15 cellular contexts compared by ENCODE assay signal in the genomic region with DNA sequence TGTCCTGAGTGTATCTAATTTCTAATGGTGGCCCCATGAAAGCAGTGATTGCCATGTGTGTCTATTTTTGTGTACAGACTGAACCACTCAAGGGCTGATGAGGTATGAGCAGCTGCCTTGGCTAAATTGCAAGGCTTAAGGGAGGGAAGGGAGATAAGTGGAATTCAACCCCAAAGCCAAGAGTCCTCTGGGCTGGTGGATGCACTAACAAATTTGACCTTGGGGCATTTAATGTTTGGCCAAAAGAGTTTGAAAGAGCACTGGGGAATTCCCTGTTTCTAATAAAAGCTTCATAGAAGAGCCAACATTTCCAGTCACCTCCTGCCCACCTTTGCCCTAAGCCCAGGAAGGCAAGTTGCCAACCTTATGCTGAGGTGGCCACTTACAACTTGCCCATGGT.
DNase-seq lines count a peak whose midpoint lies in the region; ATAC-seq, FAIRE-seq and TF ChIP-seq lines count a peak whose summit lies in the region.
"Had no signal": no experiment of that assay in that cellular context is flagged by ENCODE, and none has a peak within 500 bp of the region (broad histone marks: within the 10 kb centered on the region; RNA-seq: fewer than 3 reads in every experiment).

No MANE protein-coding gene starts in this region.

- H3K4me3 ChIP-seq in GM12878, result no peak overlapping the region
- H3K4me3 ChIP-seq in trophoblast cell (ENCODE audit: low read depth, low read length), result peak overlapping the region; percentile 28
- no peak overlapping the region for H3K4me3 ChIP-seq in WERI-Rb-1 (ENCODE audit: low read depth, low read length)
- H3K4me3 ChIP-seq: GM23338 had no signal

- no peaks in the 10 kb centered on the region for H3K27me3 ChIP-seq in GM12878 (replicated peaks in 1 of 2; ENCODE audit: control insufficient read depth in 2 of 2, insufficient read depth in 2 of 2, low read length in 1 of 2)
- no peaks in the 10 kb centered on the region for H3K27me3 ChIP-seq in trophoblast cell (ENCODE audit: insufficient read depth, low read length)
- no peaks in the 10 kb centered on the region for H3K27me3 ChIP-seq in WERI-Rb-1 (ENCODE audit: insufficient read depth, low read depth, severe bottlenecking)

- H2AK5ac ChIP-seq in trophoblast cell (ENCODE audit: low read length), result no peak overlapping the region

- no peak for DNase-seq in GM12892 (ENCODE audit: insufficient read length)
- peak; percentile 12 for DNase-seq in NCI-H2081 treated with DMSO at 0.1 percent for 48 hours (lab: John Stamatoyannopoulos, UW)
- DNase-seq in GM12878 (ENCODE audit: low read depth, low spot score), result no peak
- no peak for DNase-seq in trophoblast cell
- no peak for DNase-seq in G401 (ENCODE audit: low spot score)
- no peak for DNase-seq in activated T-helper 1 cell treated with anti-CD3 and anti-CD28 coated beads, Interleukin-12 subunit alpha, Interleukin-12 subunit beta, Interleukin-2, Interleukin-4 antibody, amounts not matched to agents 30 ng/mL and 10 ng/mL and 1 ng/mL, durations not matched to agents 14 hours and 24 hours and 36 hours (ENCODE audit: low spot score)
- no peak for DNase-seq in WERI-Rb-1
- DNase-seq: activated CD8-positive, alpha-beta T cell treated with anti-CD3 and anti-CD28 coated beads for 36 hours; activated naive CD4-positive, alpha-beta T cell treated with anti-CD3 and anti-CD28 coated beads, Interleukin-2, amount 10 ng/mL, durations not matched to agents 7 days and 5 days; CD8-positive, alpha-beta memory T cell; erythroblast; T-helper 2 cell had no signal

- H3K4me1 ChIP-seq in GM12878 (ENCODE audit: control insufficient read depth, insufficient read depth, low read length), result peaks cover 7% of the 10 kb centered on the region; the same call in 1 of the 2 replicates
- H3K4me1 ChIP-seq in trophoblast cell (ENCODE audit: control insufficient read depth in 1 of 2, insufficient read depth in 2 of 2, low read length in 2 of 2), result peaks cover 0 to 2% of the 10 kb centered on the region in 2 experiments

- RAD21 ChIA-PET in GM12878 (lab: Charles Lee; ENCODE audit: unreplicated experiment), result interaction anchor here (0.7 to 2.6 kb wide), 4 partner anchors 11 to 93 kb away, joined by 3 to 16 read pairs (median 4); no protein-coding TSS in a partner anchor

- BruUV-seq in GM12878 (replicated peaks; lab: Mats Ljungman, UMichigan), result no TSS peak

- TF ChIP-seq POLR2A in GM12892 (IDR thresholded peaks at IDR 0.05; ENCODE audit: low read depth, low read length) (no peak), GM12878 (IDR thresholded peaks at IDR 0.05; ENCODE audit: low read depth, low read length) (no peak)

- peaks cover 5% of the 10 kb centered on the region for H3K4me1 Mint-ChIP-seq in activated T-helper 1 cell treated with anti-CD3 and anti-CD28 coated beads, Interleukin-12 subunit alpha, Interleukin-12 subunit beta, Interleukin-2, Interleukin-4 antibody, amounts not matched to agents 30 ng/mL and 10 ng/mL and 1 ng/mL, durations not matched to agents 14 hours and 24 hours and 36 hours (ENCODE audit: low read depth)
- H3K4me1 Mint-ChIP-seq: activated naive CD4-positive, alpha-beta T cell treated with anti-CD3 and anti-CD28 coated beads, Interleukin-2, amount 10 ng/mL, durations not matched to agents 7 days and 5 days; CD8-positive, alpha-beta memory T cell; central memory CD8-positive, alpha-beta T cell had no signal

- no peak overlapping the region for H4K91ac ChIP-seq in trophoblast cell (ENCODE audit: low read depth, low read length)

- FAIRE-seq in GM12892 (lab: Jason Lieb, UNC) (peak; percentile 56), GM12878 (lab: Jason Lieb, UNC) (no peak)

- H4K8ac ChIP-seq in trophoblast cell (ENCODE audit: low read depth, low read length), result no peak overlapping the region

- H3K4ac ChIP-seq in trophoblast cell (ENCODE audit: low read depth, low read length), result no peak overlapping the region

- H3K36me3 Mint-ChIP-seq in activated T-helper 1 cell treated with anti-CD3 and anti-CD28 coated beads, Interleukin-12 subunit alpha, Interleukin-12 subunit beta, Interleukin-2, Interleukin-4 antibody, amounts not matched to agents 30 ng/mL and 10 ng/mL and 1 ng/mL, durations not matched to agents 14 hours and 24 hours and 36 hours (ENCODE audit: low read depth), result peaks cover 13% of the 10 kb centered on the region
- H3K36me3 Mint-ChIP-seq: activated naive CD4-positive, alpha-beta T cell treated with anti-CD3 and anti-CD28 coated beads, Interleukin-2, amount 10 ng/mL, durations not matched to agents 7 days and 5 days; CD8-positive, alpha-beta memory T cell had no signal

- intact Hi-C loops in GM12878 (cut with micrococcal nuclease; ENCODE audit: unreplicated experiment), result no loop called here
- intact Hi-C loops in activated T-helper 1 cell treated with anti-CD3 and anti-CD28 coated beads, Interleukin-12 subunit alpha, Interleukin-12 subunit beta, Interleukin-2, Interleukin-4 antibody, amounts not matched to agents 30 ng/mL and 10 ng/mL and 1 ng/mL, durations not matched to agents 14 hours and 24 hours and 36 hours (cut with micrococcal nuclease), result no loop called here

- H3K9me3 Mint-ChIP-seq in activated T-helper 1 cell treated with anti-CD3 and anti-CD28 coated beads, Interleukin-12 subunit alpha, Interleukin-12 subunit beta, Interleukin-2, Interleukin-4 antibody, amounts not matched to agents 30 ng/mL and 10 ng/mL and 1 ng/mL, durations not matched to agents 14 hours and 24 hours and 36 hours, result peaks cover 10% of the 10 kb centered on the region
- H3K9me3 Mint-ChIP-seq: activated CD8-positive, alpha-beta T cell treated with anti-CD3 and anti-CD28 coated beads for 36 hours; activated naive CD4-positive, alpha-beta T cell treated with anti-CD3 and anti-CD28 coated beads, Interleukin-2, amount 10 ng/mL, durations not matched to agents 7 days and 5 days; CD8-positive, alpha-beta memory T cell; central memory CD8-positive, alpha-beta T cell; GM23338 had no signal

- H3K27ac ChIP-seq in GM12878 (ENCODE audit: control insufficient read depth, insufficient read depth) (no peak overlapping the region), trophoblast cell (ENCODE audit: low read depth, low read length) (no peak overlapping the region), WERI-Rb-1 (no peak overlapping the region)

- H3K79me1 ChIP-seq in trophoblast cell (ENCODE audit: low read length), result no peaks in the 10 kb centered on the region

- no peak overlapping the region for H3K23ac ChIP-seq in trophoblast cell (ENCODE audit: low read length)

- no peak overlapping the region for H3K18ac ChIP-seq in trophoblast cell (ENCODE audit: low read length)

- H4K12ac ChIP-seq in trophoblast cell (ENCODE audit: low read depth, low read length), result no peak overlapping the region

- H4K20me1 ChIP-seq in GM12878 (ENCODE audit: control insufficient read depth, insufficient read depth), result no peaks in the 10 kb centered on the region

- no peak for TF ChIP-seq RAD21 in GM12878 (IDR thresholded peaks at IDR 0.05; ENCODE audit: insufficient read depth, low read depth, low read length)

- in situ Hi-C loops in GM12878 (cut with MboI), result no loop called here
- in situ Hi-C loops in G401 (cut with HindIII; ENCODE audit: low sequenced_read_pairs), result no loop called here

- no peak overlapping the region for H2BK5ac ChIP-seq in trophoblast cell (ENCODE audit: low read depth, low read length, poor library complexity)

- H3K4me3 Mint-ChIP-seq in activated T-helper 1 cell treated with anti-CD3 and anti-CD28 coated beads, Interleukin-12 subunit alpha, Interleukin-12 subunit beta, Interleukin-2, Interleukin-4 antibody, amounts not matched to agents 30 ng/mL and 10 ng/mL and 1 ng/mL, durations not matched to agents 14 hours and 24 hours and 36 hours, result no peak overlapping the region
- H3K4me3 Mint-ChIP-seq: activated CD8-positive, alpha-beta T cell treated with anti-CD3 and anti-CD28 coated beads for 36 hours; activated naive CD4-positive, alpha-beta T cell treated with anti-CD3 and anti-CD28 coated beads, Interleukin-2, amount 10 ng/mL, durations not matched to agents 7 days and 5 days; CD8-positive, alpha-beta memory T cell; central memory CD8-positive, alpha-beta T cell; GM23338 had no signal

- TF ChIP-seq EP300 in GM12878 (IDR thresholded peaks at IDR 0.05; ENCODE audit: borderline replicate concordance in 1 of 2, control insufficient read depth in 1 of 2, low read depth in 2 of 2, low read length in 2 of 2), result no peak

- H2AFZ ChIP-seq in GM12878 (ENCODE audit: control insufficient read depth, low read depth, low read length) (no peak overlapping the region), trophoblast cell (ENCODE audit: insufficient read depth, low read length, poor library complexity) (no peak overlapping the region)
- H2AFZ ChIP-seq: GM23338 had no signal

- CTCF ChIA-PET in GM12878 (lab: Yijun Ruan, JAX), result interaction anchor here (0.9 to 3.9 kb wide), 6 partner anchors 11 to 126 kb away, joined by 3 to 13 read pairs (median 4); no protein-coding TSS in a partner anchor

- no peak overlapping the region for H2BK120ac ChIP-seq in trophoblast cell (ENCODE audit: insufficient read depth, low read length, poor library complexity)

- H3K9me3 ChIP-seq in GM12878 (replicated peaks; ENCODE audit: control insufficient read depth, insufficient read depth, low read length), result no peaks in the 10 kb centered on the region
- no peaks in the 10 kb centered on the region for H3K9me3 ChIP-seq in trophoblast cell (ENCODE audit: insufficient read depth, low read depth, low read length)
- no peaks in the 10 kb centered on the region for H3K9me3 ChIP-seq in WERI-Rb-1 (ENCODE audit: severe bottlenecking)

- SMC1A ChIA-PET in GM12878 (lab: Charles Lee; ENCODE audit: uncharacterized antibody, unreplicated experiment), result interaction anchor here (0.9 to 4.1 kb wide), 9 partner anchors 11 to 40 kb away, joined by 3 to 28 read pairs (median 4); no protein-coding TSS in a partner anchor

- peaks cover 13% of the 10 kb centered on the region for H3K27me3 Mint-ChIP-seq in activated T-helper 1 cell treated with anti-CD3 and anti-CD28 coated beads, Interleukin-12 subunit alpha, Interleukin-12 subunit beta, Interleukin-2, Interleukin-4 antibody, amounts not matched to agents 30 ng/mL and 10 ng/mL and 1 ng/mL, durations not matched to agents 14 hours and 24 hours and 36 hours (ENCODE audit: insufficient read depth)
- H3K27me3 Mint-ChIP-seq: central memory CD8-positive, alpha-beta T cell had no signal

- H3K36me3 ChIP-seq in GM12878 (ENCODE audit: control insufficient read depth in 2 of 2, insufficient read depth in 2 of 2, low read length in 1 of 2) (no peaks in the 10 kb centered on the region), trophoblast cell (ENCODE audit: control insufficient read depth in 1 of 2, insufficient read depth in 2 of 2, low read length in 2 of 2) (no peaks in the 10 kb centered on the region), WERI-Rb-1 (no peaks in the 10 kb centered on the region)

- TF ChIP-seq CTCF in GM12878 (IDR thresholded peaks at IDR 0.05 in 2 of 3, conservative IDR thresholded peaks at IDR 0.05 in 1 of 3; ENCODE audit: control insufficient read depth in 2 of 3, extremely low read depth in 1 of 3, insufficient read depth in 1 of 3, low read depth in 3 of 3, low read length in 3 of 3), result no peak
- no peak for TF ChIP-seq CTCF in WERI-Rb-1 (IDR thresholded peaks at IDR 0.05; ENCODE audit: low read depth, low read length)

- no peak overlapping the region for H3K9ac ChIP-seq in GM12878 (ENCODE audit: control insufficient read depth, insufficient read depth, low read length)
- no peak overlapping the region for H3K9ac ChIP-seq in trophoblast cell (ENCODE audit: low read length)

- no peak overlapping the region for H3K4me2 ChIP-seq in GM12878 (ENCODE audit: control insufficient read depth, insufficient read depth)
- H3K4me2 ChIP-seq in trophoblast cell (ENCODE audit: low read length), result no peak overlapping the region
- H3K4me2 ChIP-seq: GM23338 had no signal

- H2BK12ac ChIP-seq in trophoblast cell (ENCODE audit: low read length), result no peak overlapping the region

- POLR2A ChIA-PET in GM12878 (lab: Charles Lee), result interaction anchor here (2.1 kb wide), 1 partner anchor 8 kb away, joined by 5 read pairs; no protein-coding TSS in a partner anchor

- no peak overlapping the region for H3K27ac Mint-ChIP-seq in activated T-helper 1 cell treated with anti-CD3 and anti-CD28 coated beads, Interleukin-12 subunit alpha, Interleukin-12 subunit beta, Interleukin-2, Interleukin-4 antibody, amounts not matched to agents 30 ng/mL and 10 ng/mL and 1 ng/mL, durations not matched to agents 14 hours and 24 hours and 36 hours
- H3K27ac Mint-ChIP-seq: activated CD8-positive, alpha-beta T cell treated with anti-CD3 and anti-CD28 coated beads for 36 hours; activated naive CD4-positive, alpha-beta T cell treated with anti-CD3 and anti-CD28 coated beads, Interleukin-2, amount 10 ng/mL, durations not matched to agents 7 days and 5 days; CD8-positive, alpha-beta memory T cell; GM23338 had no signal

- H3K79me2 ChIP-seq in GM12878 (ENCODE audit: control insufficient read depth, insufficient read depth, low read length) (no peaks in the 10 kb centered on the region), trophoblast cell (ENCODE audit: control insufficient read depth, insufficient read depth, low read length, poor library complexity) (no peaks in the 10 kb centered on the region)

- peak; percentile 44 for ATAC-seq in GM12878
- no peak for ATAC-seq in HG02973 (IDR thresholded peaks at IDR 0.05; ENCODE audit: unreplicated experiment)
- ATAC-seq: activated CD8-positive, alpha-beta T cell treated with anti-CD3 and anti-CD28 coated beads for 36 hours; GM23338 had no signal

- H3K14ac ChIP-seq in trophoblast cell (ENCODE audit: low read length), result no peak overlapping the region
